ENCODE assay signal across 24 cellular contexts in the genomic region with DNA sequence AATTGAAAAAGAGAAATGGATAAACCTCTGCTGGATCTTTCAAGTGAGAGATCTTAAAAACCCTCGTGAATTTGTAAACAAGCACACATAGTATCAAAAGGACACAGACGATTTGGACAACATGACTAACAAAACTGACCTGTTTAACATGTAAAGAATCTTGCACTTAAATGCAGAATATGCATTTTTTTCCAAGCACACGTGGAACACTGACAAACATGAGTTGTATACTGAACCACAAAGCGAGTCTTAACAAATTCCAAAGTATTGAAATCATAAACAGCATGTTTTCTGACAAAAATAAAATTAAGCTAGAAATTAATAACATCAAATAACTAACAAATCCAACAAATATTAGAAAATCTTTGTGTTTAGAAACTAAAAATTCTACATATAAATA.
DNase-seq lines count a peak whose midpoint lies in the region; ATAC-seq, FAIRE-seq and TF ChIP-seq lines count a peak whose summit lies in the region.
"Had no signal": no experiment of that assay in that cellular context is flagged by ENCODE, and none has a peak within 500 bp of the region (broad histone marks: within the 10 kb centered on the region; RNA-seq: fewer than 3 reads in every experiment).

No MANE protein-coding gene starts in this region.

- no peaks in the 10 kb centered on the region for H3K27me3 Mint-ChIP-seq in activated naive CD4-positive, alpha-beta T cell treated with anti-CD3 and anti-CD28 coated beads, Interleukin-2, amount 50 U/mL, for 24 hours
- H3K27me3 Mint-ChIP-seq in activated naive CD8-positive, alpha-beta T cell treated with anti-CD3 and anti-CD28 coated beads for 36 hours: no peaks in the 10 kb centered on the region
- H3K27me3 Mint-ChIP-seq: effector memory CD8-positive, alpha-beta T cell; stimulated activated naive CD8-positive, alpha-beta T cell treated with anti-CD3 and anti-CD28 coated beads, Interleukin-15, amount 100 ng/mL, for 72 hours; T-helper 17 cell had no signal

- H3K4me1 Mint-ChIP-seq in activated naive CD4-positive, alpha-beta T cell treated with anti-CD3 and anti-CD28 coated beads, Interleukin-2, amount 50 U/mL, for 24 hours: peaks cover 39% of the 10 kb centered on the region
- H3K4me1 Mint-ChIP-seq in activated naive CD8-positive, alpha-beta T cell treated with anti-CD3 and anti-CD28 coated beads for 36 hours: peaks cover 13% of the 10 kb centered on the region

- peaks cover 4% of the 10 kb centered on the region for H3K9me3 Mint-ChIP-seq in activated naive CD4-positive, alpha-beta T cell treated with anti-CD3 and anti-CD28 coated beads, Interleukin-2, amount 50 U/mL, for 24 hours
- H3K9me3 Mint-ChIP-seq in activated naive CD4-positive, alpha-beta T cell treated with anti-CD3 and anti-CD28 coated beads, Interleukin-2, amount 50 U/mL, for 72 hours: peaks cover 0 to 5% of the 10 kb centered on the region in 2 donors
- peaks cover 6% of the 10 kb centered on the region for H3K9me3 Mint-ChIP-seq in activated naive CD8-positive, alpha-beta T cell treated with anti-CD3 and anti-CD28 coated beads for 36 hours
- H3K9me3 Mint-ChIP-seq: activated T-cell treated with anti-CD3 and anti-CD28 coated beads, Interleukin-2, amount 50 U/mL, for 72 hours; effector memory CD8-positive, alpha-beta T cell had no signal

- H2AFZ ChIP-seq in K562 (ENCODE audit: low read depth, low read length): no peak overlapping the region

- no peak for DNase-seq in activated naive CD4-positive, alpha-beta T cell treated with anti-CD3 and anti-CD28 coated beads, Interleukin-2, amount 50 U/mL, for 72 hours (ENCODE audit: low spot score in 2 of 2)
- no peak for DNase-seq in K562 (ENCODE audit: extremely low read depth in 1 of 4, low spot score in 3 of 4)
- DNase-seq in hepatic stellate cell (ENCODE audit: low spot score): peak; percentile 12
- DNase-seq in left lobe of liver (ENCODE audit: low spot score): no peak
- DNase-seq in activated naive CD8-positive, alpha-beta T cell treated with anti-CD3 and anti-CD28 coated beads for 36 hours: no peak
- DNase-seq in SHP77 treated with DMSO at 0.1 percent for 48 hours (lab: John Stamatoyannopoulos, UW): no peak
- DNase-seq: activated CD4-positive, alpha-beta T cell treated with anti-CD3 and anti-CD28 coated beads for 48 hours; activated naive CD4-positive, alpha-beta T cell treated with anti-CD3 and anti-CD28 coated beads for 36 hours; activated T-cell treated with anti-CD3 and anti-CD28 coated beads, Interleukin-2, amount 50 U/mL, for 72 hours; colonic mucosa; effector memory CD8-positive, alpha-beta T cell; NCI-H187 treated with DMSO at 0.1 percent for 48 hours; NCI-H526 treated with DMSO at 0.1 percent for 48 hours; nucleus accumbens; spleen; stimulated activated CD4-positive, alpha-beta T cell treated with anti-CD3 and anti-CD28 coated beads, Interleukin-4, amount 100 ng/mL, for 4 hours; stimulated activated naive CD8-positive, alpha-beta T cell treated with anti-CD3 and anti-CD28 coated beads, Interleukin-15, amount 100 ng/mL, for 72 hours; T-helper 17 cell; tibial artery had no signal

- H3K27ac ChIP-seq in K562 (ENCODE audit: extremely low read depth, low read depth, low read length): no peak overlapping the region
- H3K27ac ChIP-seq: 22Rv1; ascending aorta; BLaER1 treated with 17β-estradiol and CSF1 and Interleukin-3, amounts not matched to agents 10 nM and 100 nM; colonic mucosa; spleen; tibial artery had no signal

- H3K4me3 ChIP-seq in K562: no peak overlapping the region
- H3K4me3 ChIP-seq: ascending aorta; BLaER1 treated with 17β-estradiol and CSF1 and Interleukin-3, amounts not matched to agents 10 nM and 100 nM; colonic mucosa; spleen; tibial artery had no signal

- peaks cover 27% of the 10 kb centered on the region for H3K36me3 Mint-ChIP-seq in activated naive CD4-positive, alpha-beta T cell treated with anti-CD3 and anti-CD28 coated beads, Interleukin-2, amount 50 U/mL, for 24 hours
- peaks cover 25 to 34% of the 10 kb centered on the region in 2 donors for H3K36me3 Mint-ChIP-seq in activated naive CD4-positive, alpha-beta T cell treated with anti-CD3 and anti-CD28 coated beads, Interleukin-2, amount 50 U/mL, for 72 hours
- peaks cover 40% of the 10 kb centered on the region for H3K36me3 Mint-ChIP-seq in activated naive CD8-positive, alpha-beta T cell treated with anti-CD3 and anti-CD28 coated beads for 36 hours

- H3K9me1 ChIP-seq in K562 (ENCODE audit: control insufficient read depth, insufficient read depth, low read length): no peaks in the 10 kb centered on the region

- CTCF ChIA-PET in K562 (lab: Yijun Ruan, JAX; ENCODE audit: low intra/inter-chr PET ratio): no interaction called here

- H3K9ac ChIP-seq in K562 (ENCODE audit: insufficient read depth in 1 of 2, low read depth in 2 of 2, low read length in 2 of 2): no peak overlapping the region
- H3K9ac ChIP-seq: BLaER1 treated with 17β-estradiol and CSF1 and Interleukin-3, amounts not matched to agents 10 nM and 100 nM had no signal

- no peak for TF ChIP-seq CTCF in K562 (IDR thresholded peaks at IDR 0.05 in 2 of 3, conservative IDR thresholded peaks at IDR 0.05 in 1 of 3; ENCODE audit: insufficient read depth in 2 of 3, low read depth in 1 of 3, low read length in 3 of 3)

- intact Hi-C loops in K562 (cut with micrococcal nuclease): no loop called here

- no peak for TF ChIP-seq POLR2A in K562 (conservative IDR thresholded peaks at IDR 0.05)

- H4K20me1 ChIP-seq in K562 (replicated peaks; ENCODE audit: control insufficient read depth, insufficient read depth, low read length): no peaks in the 10 kb centered on the region

- WGBS in K562 (ENCODE audit: insufficient coverage, low coverage, missing lambda C conversion rate): 85% methylated on average over 4 of the region's 4 CpGs

- no peak for ATAC-seq in activated naive CD4-positive, alpha-beta T cell treated with anti-CD3 and anti-CD28 coated beads, Interleukin-2, amount 50 U/mL, for 72 hours
- ATAC-seq in K562 (no peak), left lobe of liver (no peak), HG03457 (IDR thresholded peaks at IDR 0.05; ENCODE audit: unreplicated experiment) (no peak)
- ATAC-seq: activated T-cell treated with anti-CD3 and anti-CD28 coated beads, Interleukin-2, amount 50 U/mL, for 72 hours; effector memory CD8-positive, alpha-beta T cell; stimulated activated naive CD8-positive, alpha-beta T cell treated with anti-CD3 and anti-CD28 coated beads, Interleukin-15, amount 100 ng/mL, for 72 hours; T-helper 17 cell had no signal

- H3K4me3 Mint-ChIP-seq in activated naive CD4-positive, alpha-beta T cell treated with anti-CD3 and anti-CD28 coated beads, Interleukin-2, amount 50 U/mL, for 24 hours: no peak overlapping the region
- no peak overlapping the region for H3K4me3 Mint-ChIP-seq in activated naive CD8-positive, alpha-beta T cell treated with anti-CD3 and anti-CD28 coated beads for 36 hours
- H3K4me3 Mint-ChIP-seq: activated naive CD4-positive, alpha-beta T cell treated with anti-CD3 and anti-CD28 coated beads for 36 hours; activated T-cell treated with anti-CD3 and anti-CD28 coated beads, Interleukin-2, amount 50 U/mL, for 72 hours; effector memory CD8-positive, alpha-beta T cell; stimulated activated naive CD8-positive, alpha-beta T cell treated with anti-CD3 and anti-CD28 coated beads, Interleukin-15, amount 100 ng/mL, for 72 hours; T-helper 17 cell had no signal

- FAIRE-seq in K562 (lab: Jason Lieb, UNC): no peak

- peaks cover 23% of the 10 kb centered on the region for H3K79me2 ChIP-seq in K562 (ENCODE audit: control insufficient read depth, insufficient read depth, low read length)

- peak overlapping the region; percentile 4 for H3K27ac Mint-ChIP-seq in activated naive CD4-positive, alpha-beta T cell treated with anti-CD3 and anti-CD28 coated beads, Interleukin-2, amount 50 U/mL, for 24 hours
- no peak overlapping the region for H3K27ac Mint-ChIP-seq in activated naive CD4-positive, alpha-beta T cell treated with anti-CD3 and anti-CD28 coated beads, Interleukin-2, amount 50 U/mL, for 72 hours
- no peak overlapping the region for H3K27ac Mint-ChIP-seq in activated naive CD8-positive, alpha-beta T cell treated with anti-CD3 and anti-CD28 coated beads for 36 hours
- H3K27ac Mint-ChIP-seq: activated naive CD4-positive, alpha-beta T cell treated with anti-CD3 and anti-CD28 coated beads for 36 hours; activated T-cell treated with anti-CD3 and anti-CD28 coated beads, Interleukin-2, amount 50 U/mL, for 72 hours; stimulated activated naive CD8-positive, alpha-beta T cell treated with anti-CD3 and anti-CD28 coated beads, Interleukin-15, amount 100 ng/mL, for 72 hours; T-helper 17 cell had no signal

- in situ Hi-C loops in K562 (cut with MboI): no loop called here

- no peaks in the 10 kb centered on the region for H3K27me3 ChIP-seq in K562 (ENCODE audit: control insufficient read depth in 2 of 2, insufficient read depth in 2 of 2, low read length in 2 of 2)
- H3K27me3 ChIP-seq: ascending aorta; BLaER1 treated with 17β-estradiol and CSF1 and Interleukin-3, amounts not matched to agents 10 nM and 100 nM; colonic mucosa; spleen; tibial artery had no signal

- TF ChIP-seq EP300 in K562 (IDR thresholded peaks at IDR 0.05; ENCODE audit: low read length): no peak

- TF ChIP-seq RAD21 in K562 (CRISPR knock-in tag; conservative IDR thresholded peaks at IDR 0.05 in 1 of 2, IDR thresholded peaks at IDR 0.05 in 1 of 2): no peak

- H3K4me2 ChIP-seq in K562 (ENCODE audit: insufficient read depth, low read length): no peak overlapping the region
- H3K4me2 ChIP-seq: BLaER1 treated with 17β-estradiol and CSF1 and Interleukin-3, amounts not matched to agents 10 nM and 100 nM had no signal

- no TSS peak for BruUV-seq in K562 (replicated peaks; lab: Mats Ljungman, UMichigan)

- H3K9me3 ChIP-seq in K562 (replicated peaks; ENCODE audit: control insufficient read depth, insufficient read depth, low read depth, low read length): no peaks in the 10 kb centered on the region
- H3K9me3 ChIP-seq: colonic mucosa had no signal

- peaks cover 3 to 11% of the 10 kb centered on the region in 2 experiments; a peak in 4 of 5 replicates for H3K4me1 ChIP-seq in K562 (replicated peaks in 1 of 2; ENCODE audit: control insufficient read depth in 2 of 2, insufficient read depth in 2 of 2, low read length in 2 of 2)
- H3K4me1 ChIP-seq: ascending aorta, tibial artery had no signal

- POLR2A ChIA-PET in K562 (lab: Yijun Ruan, JAX): interaction anchor here (0.6 kb wide), 1 partner anchor 323 kb away, joined by 3 read pairs; no protein-coding TSS in a partner anchor

- H3K36me3 ChIP-seq in K562 (ENCODE audit: control insufficient read depth, insufficient read depth, low read length): peaks cover 69% of the 10 kb centered on the region
- H3K36me3 ChIP-seq: colonic mucosa had no signal
